ENCODE assay signal across 18 cellular contexts in the genomic region with DNA sequence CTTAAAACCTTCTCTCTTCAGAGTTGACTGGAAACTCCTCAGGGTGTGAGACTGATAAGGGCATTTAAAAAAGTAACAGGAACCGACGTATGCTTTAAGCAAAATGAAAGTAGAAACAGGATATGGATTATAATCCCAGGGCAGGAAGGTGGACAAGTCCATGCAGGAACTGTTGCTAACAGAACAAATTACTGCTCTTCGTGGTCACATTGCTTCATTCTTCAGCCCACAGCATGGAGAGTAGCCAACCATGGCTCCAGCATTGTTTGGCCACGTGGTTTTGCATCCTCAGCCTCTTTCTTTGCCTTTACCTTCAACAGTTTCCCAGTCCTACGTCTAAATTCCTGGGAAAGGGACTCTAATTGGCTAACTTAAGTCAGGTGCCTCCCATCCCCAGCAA.
"Had no signal": no experiment of that assay in that cellular context is flagged by ENCODE, and none has a peak within 500 bp of the region (broad histone marks: within the 10 kb centered on the region; RNA-seq: fewer than 3 reads in every experiment).

No MANE protein-coding gene starts in this region.

- H3K4me3 Mint-ChIP-seq: activated naive CD4-positive, alpha-beta T cell treated with anti-CD3 and anti-CD28 coated beads, Interleukin-2, amount 50 U/mL, for 24 hours; effector memory CD8-positive, alpha-beta T cell; naive thymus-derived CD4-positive, alpha-beta T cell; stimulated activated effector memory CD8-positive, alpha-beta T cell treated with anti-CD3 and anti-CD28 coated beads, Interleukin-12 subunit alpha, Interleukin-12 subunit beta, amount 100 ng/mL, for 72 hours; T-helper 2 cell treated with Interferon-gamma antibody and Interleukin-4, amounts not matched to agents 5 μg/mL and 100 μg/mL, for 36 hours had no signal

- H3K4me1 Mint-ChIP-seq: activated naive CD4-positive, alpha-beta T cell treated with anti-CD3 and anti-CD28 coated beads, Interleukin-2, amount 50 U/mL, for 24 hours; naive thymus-derived CD4-positive, alpha-beta T cell; stimulated activated effector memory CD8-positive, alpha-beta T cell treated with anti-CD3 and anti-CD28 coated beads, Interleukin-12 subunit alpha, Interleukin-12 subunit beta, amount 100 ng/mL, for 72 hours had no signal

- H3K36me3 ChIP-seq: adrenal gland, ovary had no signal

- H3K36me3 Mint-ChIP-seq: activated naive CD4-positive, alpha-beta T cell treated with anti-CD3 and anti-CD28 coated beads, Interleukin-2, amount 50 U/mL, for 24 hours; naive thymus-derived CD4-positive, alpha-beta T cell; stimulated activated effector memory CD8-positive, alpha-beta T cell treated with anti-CD3 and anti-CD28 coated beads, Interleukin-12 subunit alpha, Interleukin-12 subunit beta, amount 100 ng/mL, for 72 hours had no signal

- DNase-seq: activated CD4-positive, alpha-beta T cell treated with anti-CD3 and anti-CD28 coated beads, Interleukin-2, amount 50 U/mL, for 4 hours; activated gamma-delta T cell; adrenal gland; effector memory CD8-positive, alpha-beta T cell; head of caudate nucleus; left ventricle myocardium superior; mesenchymal stem cell; naive thymus-derived CD4-positive, alpha-beta T cell; ovary; stimulated activated CD4-positive, alpha-beta T cell treated with anti-CD3 and anti-CD28 coated beads, Interleukin-4, amount 100 ng/mL, for 24 hours; testis had no signal

- H3K27me3 Mint-ChIP-seq: activated naive CD4-positive, alpha-beta T cell treated with anti-CD3 and anti-CD28 coated beads, Interleukin-2, amount 50 U/mL, for 24 hours; effector memory CD8-positive, alpha-beta T cell had no signal

- ATAC-seq: effector memory CD8-positive, alpha-beta T cell; left ventricle myocardium superior; naive thymus-derived CD4-positive, alpha-beta T cell; sciatic nerve; stimulated activated effector memory CD8-positive, alpha-beta T cell treated with anti-CD3 and anti-CD28 coated beads, Interleukin-12 subunit alpha, Interleukin-12 subunit beta, amount 100 ng/mL, for 72 hours had no signal

- H3K4me3 ChIP-seq: adrenal gland, ovary, testis had no signal

- H3K27ac ChIP-seq: adrenal gland, ovary, testis had no signal

- H3K9me3 Mint-ChIP-seq: activated naive CD4-positive, alpha-beta T cell treated with anti-CD3 and anti-CD28 coated beads, Interleukin-2, amount 50 U/mL, for 24 hours had no signal

- FAIRE-seq: astrocyte, frontal cortex, TTC549 had no signal

- H3K27me3 ChIP-seq: adrenal gland, ovary, testis had no signal

- H3K27ac Mint-ChIP-seq: activated naive CD4-positive, alpha-beta T cell treated with anti-CD3 and anti-CD28 coated beads, Interleukin-2, amount 50 U/mL, for 24 hours; effector memory CD8-positive, alpha-beta T cell; naive thymus-derived CD4-positive, alpha-beta T cell; stimulated activated effector memory CD8-positive, alpha-beta T cell treated with anti-CD3 and anti-CD28 coated beads, Interleukin-12 subunit alpha, Interleukin-12 subunit beta, amount 100 ng/mL, for 72 hours; T-helper 2 cell treated with Interferon-gamma antibody and Interleukin-4, amounts not matched to agents 5 μg/mL and 100 μg/mL, for 36 hours had no signal

- H3K4me1 ChIP-seq: adrenal gland, testis had no signal

- H3K9me3 ChIP-seq: adrenal gland, ovary, testis had no signal
